In the genomic region with DNA sequence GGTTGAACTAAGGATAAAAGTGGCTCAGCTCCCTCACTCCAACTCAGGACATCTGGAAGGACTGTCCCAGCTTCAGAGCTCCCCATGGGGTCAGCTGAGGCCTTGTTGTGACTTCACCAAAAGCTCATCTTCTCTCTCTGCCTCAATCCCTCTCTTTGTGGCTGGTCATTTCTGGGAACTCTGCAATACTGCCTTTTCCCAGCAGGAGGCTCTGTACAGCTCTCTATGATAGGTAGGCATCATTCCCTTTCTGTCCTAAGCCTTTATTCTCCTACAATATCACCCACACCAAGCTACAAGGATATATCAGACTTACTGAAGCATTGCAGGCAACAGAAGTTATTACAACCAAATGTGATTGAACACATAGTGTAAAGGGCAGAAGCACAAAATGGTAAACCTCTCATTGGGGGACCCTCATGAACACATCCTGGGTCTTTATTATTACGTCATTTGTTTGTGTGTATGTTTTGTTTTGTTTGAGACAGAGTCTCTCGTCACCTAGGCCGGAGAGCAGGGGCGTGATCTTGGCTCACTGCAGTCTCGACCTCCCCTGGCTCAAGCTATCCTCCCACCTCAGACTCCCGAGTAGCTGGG, we compare ENCODE assay signal across 9 cellular contexts. TPM values are rescaled to one million over a fixed set of nuclear protein-coding genes. Genes with fewer than 3 reads are reported as not detected.
A peak's percentile ranks its signal among the peaks of the same experiment; 100 is the strongest.
DNase-seq lines count a peak whose midpoint lies in the region; ATAC-seq and TF ChIP-seq lines count a peak whose summit lies in the region.
"Had no signal": no experiment of that assay in that cellular context is flagged by ENCODE, and none has a peak within 500 bp of the region (broad histone marks: within the 10 kb centered on the region; RNA-seq: fewer than 3 reads in every experiment).

No MANE protein-coding gene starts in this region.

- WGBS in esophagus muscularis mucosa = 88% methylated on average over 6 of the region's 6 CpGs

- no peaks in the 10 kb centered on the region for H3K4me1 ChIP-seq in esophagus muscularis mucosa

- no peak for TF ChIP-seq EP300 in esophagus muscularis mucosa (IDR thresholded peaks at IDR 0.05)

- peak; percentile 90 for TF ChIP-seq CTCF in NB4 (IDR thresholded peaks at IDR 0.05; ENCODE audit: low read depth, low read length)
- TF ChIP-seq CTCF in esophagus muscularis mucosa (IDR thresholded peaks at IDR 0.05) = peak; percentile 48 to 75 (median 58)

- peak; percentile 55 for ATAC-seq in GM21447 (IDR thresholded peaks at IDR 0.05; ENCODE audit: unreplicated experiment)
- ATAC-seq: right cardiac atrium had no signal

- TF ChIP-seq POLR2A in NB4 (IDR thresholded peaks at IDR 0.05; ENCODE audit: extremely low read depth, insufficient read length) (no peak), esophagus muscularis mucosa (IDR thresholded peaks at IDR 0.05; ENCODE audit: low read depth) (no peak)

- H3K4me3 ChIP-seq in NB4 (ENCODE audit: low read depth, low read length) (no peak overlapping the region), esophagus muscularis mucosa (no peak overlapping the region)

- DNase-seq in NCI-H82 (lab: John Stamatoyannopoulos, UW) (peak; percentile 60), NCI-H82 treated with DMSO at 0.1 percent for 48 hours (lab: John Stamatoyannopoulos, UW; ENCODE audit: unreplicated experiment) (no peak), NB4 (ENCODE audit: low read depth) (peak; percentile 50), esophagus muscularis mucosa (ENCODE audit: extremely low spot score) (no peak), HuH-7 (ENCODE audit: low spot score) (no peak)
- peak; percentile 53 for DNase-seq in stimulated activated CD8-positive, alpha-beta memory T cell treated with anti-CD3 and anti-CD28 coated beads, Interleukin-4, amount 100 ng/mL, for 48 hours
- DNase-seq in activated effector memory CD4-positive, alpha-beta T cell treated with Interleukin-2 at 50 U/mL for 16 hours = no peak

- H3K9me3 ChIP-seq in esophagus muscularis mucosa = no peaks in the 10 kb centered on the region

- H3K27ac ChIP-seq in esophagus muscularis mucosa (replicated peaks in 1 of 4) = no peak overlapping the region

- intact Hi-C loops in esophagus muscularis mucosa (cut with DNase I) = loop anchor here (5.0 kb wide), 1 partner anchor 283 kb away; no protein-coding TSS in a partner anchor

- no peaks in the 10 kb centered on the region for H3K36me3 ChIP-seq in esophagus muscularis mucosa

- H3K27me3 ChIP-seq in esophagus muscularis mucosa = no peaks in the 10 kb centered on the region

RNA-seq across cellular contexts. Expression of a gene that starts 36.7 kb away (rescaled TPM):
- total RNA-seq in esophagus muscularis mucosa = not detected
- total RNA-seq: right cardiac atrium had no signal

Comparison
In these comparisons a context has a peak if more than half of its experiments do, and no peak if none do; other contexts are left out.
1. DNase-seq: peak in NCI-H82 (single experiment), NB4 (single experiment) and stimulated activated CD8-positive, alpha-beta memory T cell treated with anti-CD3 and anti-CD28 coated beads, Interleukin-4, amount 100 ng/mL, for 48 hours (single experiment); none in NCI-H82 treated with DMSO at 0.1 percent for 48 hours (single experiment), esophagus muscularis mucosa (single experiment), HuH-7 (single experiment) and activated effector memory CD4-positive, alpha-beta T cell treated with Interleukin-2 at 50 U/mL for 16 hours (single experiment).